Comparison of ENCODE assay signal across 10 cellular contexts in the genomic region with DNA sequence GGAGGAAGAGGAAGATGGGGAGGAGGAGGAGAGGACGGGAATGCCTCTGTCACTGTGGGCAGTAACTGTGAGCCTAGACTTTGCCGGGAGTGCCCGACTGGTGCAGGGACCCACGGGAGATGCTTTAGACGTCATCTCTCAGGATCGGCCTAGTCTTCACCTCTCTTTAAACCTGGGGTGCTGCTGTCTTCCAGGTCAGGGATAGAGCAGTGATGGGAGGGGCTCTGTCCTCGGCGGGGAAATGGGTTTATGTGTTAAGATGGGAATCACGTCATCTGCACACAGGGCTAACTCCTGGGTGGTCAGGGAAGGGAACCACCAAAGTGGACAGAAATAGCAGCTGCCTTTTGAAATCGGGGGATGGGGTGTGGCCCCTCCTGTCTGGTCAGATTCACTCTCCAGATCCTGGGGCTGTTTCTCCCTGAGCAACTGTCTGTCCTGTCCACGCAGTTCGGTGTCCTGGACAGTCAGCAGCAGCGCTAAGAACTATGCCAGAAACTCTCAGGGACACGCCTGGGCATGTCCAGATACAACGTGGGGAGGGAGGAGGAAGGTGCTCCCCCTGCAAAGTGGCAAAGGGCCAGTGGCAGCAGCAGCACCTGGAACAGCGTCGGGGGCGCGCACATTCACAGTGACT. TPM values are rescaled to one million over a fixed set of nuclear protein-coding genes. Genes with fewer than 3 reads are reported as not detected.
DNase-seq lines count a peak whose midpoint lies in the region; ATAC-seq, FAIRE-seq and TF ChIP-seq lines count a peak whose summit lies in the region.
"Had no signal": no experiment of that assay in that cellular context is flagged by ENCODE, and none has a peak within 500 bp of the region (broad histone marks: within the 10 kb centered on the region; RNA-seq: fewer than 3 reads in every experiment).

No MANE protein-coding gene starts in this region.

- peak overlapping the region; percentile 75; the same call in 1 of the 2 replicates for H2AK5ac ChIP-seq in H1 (ENCODE audit: low read depth, low read length)

- H3K27ac Mint-ChIP-seq in nephron progenitor cell: peak overlapping the region; percentile 95
- H3K27ac Mint-ChIP-seq: B cell had no signal

- H2BK20ac ChIP-seq in H1 (ENCODE audit: low read length): peak overlapping the region; percentile 24

- H3K79me2 ChIP-seq in H1 (ENCODE audit: control insufficient read depth in 1 of 2, insufficient read depth in 2 of 2, low read length in 2 of 2): no peaks in the 10 kb centered on the region

- POLR2A ChIA-PET in H1 (lab: Charles Lee; ENCODE audit: partially characterized antibody): interaction anchor here (1.1 to 1.5 kb wide), 2 partner anchors 19 to 25 kb away, joined by 3 to 4 read pairs; no protein-coding TSS in a partner anchor

- no peak for ATAC-seq in GM19452 (IDR thresholded peaks at IDR 0.05; ENCODE audit: unreplicated experiment)
- no peak for ATAC-seq in HG02763 (IDR thresholded peaks at IDR 0.05; ENCODE audit: unreplicated experiment)

- H3K36me3 Mint-ChIP-seq in nephron progenitor cell (ENCODE audit: low read depth): no peaks in the 10 kb centered on the region

- H2AFZ ChIP-seq in H1 (ENCODE audit: low read length): no peak overlapping the region

- 0 out of 2 replicates have a peak overlapping the region, but pooled peaks have one; percentile 81 for H2BK15ac ChIP-seq in H1 (ENCODE audit: low read length)

- no peak for FAIRE-seq in H1 (lab: Jason Lieb, UNC)
- FAIRE-seq: TTC549 had no signal

- CTCF ChIA-PET in H1 (lab: Charles Lee; ENCODE audit: partially characterized antibody): no interaction called here

- no peak for TF ChIP-seq EP300 in H1 (IDR thresholded peaks at IDR 0.05; ENCODE audit: borderline replicate concordance in 1 of 2, low read depth in 2 of 2, low read length in 2 of 2)

- no peak overlapping the region for H3K4me3 Mint-ChIP-seq in nephron progenitor cell
- H3K4me3 Mint-ChIP-seq: B cell had no signal

- H3K27me3 Mint-ChIP-seq in nephron progenitor cell (ENCODE audit: low read depth, poor library complexity): peaks cover 8% of the 10 kb centered on the region
- H3K27me3 Mint-ChIP-seq: B cell had no signal

- no peak overlapping the region for H3K4me3 ChIP-seq in H1 (ENCODE audit: extremely low read depth in 1 of 4, insufficient read depth in 2 of 4, low read depth in 3 of 4, low read length in 4 of 4)

- peak overlapping the region in 1 of 4 experiments; percentile 22; a peak in 1 of 7 replicates for H3K9ac ChIP-seq in H1 (replicated peaks in 1 of 4; ENCODE audit: extremely low read depth in 1 of 4, low read depth in 3 of 4, low read length in 3 of 4)

- no peak overlapping the region; the same call in 1 of the 2 replicates for H4K8ac ChIP-seq in H1 (ENCODE audit: extremely low read depth, insufficient read depth, low read length)

- no peak for TF ChIP-seq CTCF in H1 (IDR thresholded peaks at IDR 0.05; ENCODE audit: control extremely low read depth in 1 of 3, insufficient read depth in 1 of 3, low read depth in 1 of 3, low read length in 3 of 3)
- no peak for TF ChIP-seq CTCF in nephron progenitor cell (IDR thresholded peaks at IDR 0.05)

- H3K23me2 ChIP-seq in H1 (ENCODE audit: low read depth, low read length): no peaks in the 10 kb centered on the region

- H3K4me2 ChIP-seq in H1 (ENCODE audit: insufficient read depth in 1 of 2, low read depth in 2 of 2, low read length in 2 of 2): no peak overlapping the region

- H2BK12ac ChIP-seq in H1 (ENCODE audit: low read depth, low read length): peak overlapping the region; percentile 87; the same call in 1 of the 2 replicates

- H4K5ac ChIP-seq in H1 (ENCODE audit: insufficient read length, low read depth, low read length): peak overlapping the region; percentile 27

- peaks cover 0 to 8% (median 1%) of the 10 kb centered on the region in 4 experiments; a peak in 4 of 8 replicates for H3K36me3 ChIP-seq in H1 (ENCODE audit: control insufficient read depth in 2 of 4, insufficient read depth in 4 of 4, low read length in 3 of 4)

- H3K27ac ChIP-seq in H1 (ENCODE audit: low read depth, low read length): peak overlapping the region; percentile 70

- no peak overlapping the region for H3K14ac ChIP-seq in H1 (ENCODE audit: insufficient read length)

- no peaks in the 10 kb centered on the region for H3K27me3 ChIP-seq in H1 (replicated peaks in 1 of 4; ENCODE audit: control insufficient read depth in 3 of 4, extremely low read depth in 1 of 4, insufficient read depth in 3 of 4, low read length in 3 of 4)

- H4K20me1 ChIP-seq in H1 (replicated peaks in 1 of 2; ENCODE audit: control insufficient read depth in 1 of 2, insufficient read depth in 2 of 2, low read length in 2 of 2): peaks cover 0 to 1% of the 10 kb centered on the region in 2 experiments

- WGBS in H1 (ENCODE audit: extremely low coverage in 1 of 2, insufficient coverage in 1 of 2, insufficient read length in 1 of 2, insufficient replicate concordance in 2 of 2, low coverage in 1 of 2, low lambda C conversion rate in 2 of 2, missing lambda C conversion rate in 1 of 2), 2 experiments: 77% methylated on average over 15 of the region's 19 CpGs; no CpG with 5 or more reads in 1 of the 2 experiments

- H3K56ac ChIP-seq in H1 (replicated peaks; ENCODE audit: insufficient read length, low read depth, low read length): peak overlapping the region; percentile 25

- H4K91ac ChIP-seq in H1 (replicated peaks; ENCODE audit: insufficient read length, low read length): peak overlapping the region; percentile 96

- peak overlapping the region; percentile 79 for H3K4ac ChIP-seq in H1 (replicated peaks; ENCODE audit: insufficient read length, low read depth, low read length)

- H3K18ac ChIP-seq in H1 (ENCODE audit: extremely low read depth, low read length): peak overlapping the region; percentile 95

- peaks cover 0 to 16% (median 7%) of the 10 kb centered on the region in 4 experiments; a peak in 5 of 7 replicates for H3K4me1 ChIP-seq in H1 (replicated peaks in 1 of 4; ENCODE audit: control insufficient read depth in 3 of 4, insufficient read depth in 4 of 4, low read length in 3 of 4)

- H3K9me3 ChIP-seq in H1 (ENCODE audit: insufficient read depth in 2 of 2, low read depth in 1 of 2, low read length in 1 of 2): no peaks in the 10 kb centered on the region

- peak overlapping the region; percentile 77 for H2BK120ac ChIP-seq in H1 (replicated peaks; ENCODE audit: low read depth, low read length)

- no peaks in the 10 kb centered on the region for H3K79me1 ChIP-seq in H1 (ENCODE audit: low read depth, low read length)

- no peak overlapping the region for H3K23ac ChIP-seq in H1 (ENCODE audit: insufficient read length)

- H3K9me3 Mint-ChIP-seq in nephron progenitor cell: no peaks in the 10 kb centered on the region

- DNase-seq in DMS153 treated with DMSO at 0.1 percent for 48 hours (lab: John Stamatoyannopoulos, UW; ENCODE audit: unreplicated experiment) (peak; percentile 49), DMS153 (lab: John Stamatoyannopoulos, UW) (no peak), NCI-H526 (lab: John Stamatoyannopoulos, UW) (peak; percentile 37 to 63), H1 (ENCODE audit: low read depth in 1 of 2, low spot score in 2 of 2) (no peak), nephron progenitor cell (no peak), AML-193 (lab: John Stamatoyannopoulos, UW) (no peak)

- H3K4me1 Mint-ChIP-seq in nephron progenitor cell: peaks cover 38% of the 10 kb centered on the region

- peak overlapping the region; percentile 96 for H2BK5ac ChIP-seq in H1 (ENCODE audit: low read depth, low read length)

- TF ChIP-seq POLR2A in H1 (IDR thresholded peaks at IDR 0.05; ENCODE audit: control extremely low read depth in 1 of 2, low read depth in 2 of 2, low read length in 2 of 2): no peak

- TF ChIP-seq RAD21 in H1 (IDR thresholded peaks at IDR 0.05 in 1 of 2, conservative IDR thresholded peaks at IDR 0.05 in 1 of 2; ENCODE audit: low read depth in 2 of 2, low read length in 2 of 2): no peak

TF ChIP-seq in H1, 55 proteins besides CTCF, POLR2A, EP300 and RAD21 (continues in another document):
- no peak for TF ChIP-seq JUN (IDR thresholded peaks at IDR 0.05; ENCODE audit: low read depth, low read length)
- TF ChIP-seq, protein P1, sequence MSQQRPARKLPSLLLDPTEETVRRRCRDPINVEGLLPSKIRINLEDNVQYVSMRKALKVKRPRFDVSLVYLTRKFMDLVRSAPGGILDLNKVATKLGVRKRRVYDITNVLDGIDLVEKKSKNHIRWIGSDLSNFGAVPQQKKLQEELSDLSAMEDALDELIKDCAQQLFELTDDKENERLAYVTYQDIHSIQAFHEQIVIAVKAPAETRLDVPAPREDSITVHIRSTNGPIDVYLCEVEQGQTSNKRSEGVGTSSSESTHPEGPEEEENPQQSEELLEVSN (IDR thresholded peaks at IDR 0.05): no peak

RNA-seq across cellular contexts. Expression of a gene that starts 26.8 kb away (rescaled TPM):
- total RNA-seq in H1 (2021; fragmentation: NEBNext Ultra II Directional; extraction: Animal tissue kit (Norgen Biotek cat#: 25700)): 18.4 and 18.6 TPM in 2 replicates
- 31.0 and 37.3 TPM in 2 replicates for polyA plus RNA-seq in H1 (2011; rRNA removed)
- 33.1 TPM for polyA plus RNA-seq in H1 (2011; cell fraction: cytosol; rRNA removed)
- 60.3 TPM for polyA plus RNA-seq in H1 (2011; cell fraction: nucleus; rRNA removed)
- polyA plus RNA-seq in H1 (2012, experiment 1 of 2): 17.9 to 34.8 TPM (median 30.9 TPM) in 4 replicates
- 18.3 TPM for polyA plus RNA-seq in H1 (2012, experiment 2 of 2)
- 11.4 TPM for polyA plus RNA-seq in H1 (2013, experiment 1 of 2)
- 10.5 TPM for polyA plus RNA-seq in H1 (2013, experiment 2 of 2)
- 6.4 and 7.4 TPM in 2 replicates for polyA minus RNA-seq in H1 (2011; rRNA and poly(A)+ RNA removed)
- polyA minus RNA-seq in H1 (2011; cell fraction: cytosol; rRNA and poly(A)+ RNA removed): 11.8 TPM
- 13.8 TPM for polyA minus RNA-seq in H1 (2011; cell fraction: nucleus; rRNA and poly(A)+ RNA removed)

Comparison
In these comparisons a context has a peak if more than half of its experiments do, and no peak if none do; other contexts are left out.
1. DNase-seq: peak in DMS153 treated with DMSO at 0.1 percent for 48 hours (single experiment) and NCI-H526 (2 of 2); none in DMS153 (single experiment), H1 (0 of 2), nephron progenitor cell (single experiment) and AML-193 (0 of 2).